ENCODE assay signal across 27 cellular contexts in genomic region chr18:31793531-31793930, GRCh38. TPM values are rescaled to one million over a fixed set of nuclear protein-coding genes. Genes with fewer than 3 reads are reported as not detected.
DNase-seq lines count a peak whose midpoint lies in the region; ATAC-seq and TF ChIP-seq lines count a peak whose summit lies in the region.
"Had no signal": no experiment of that assay in that cellular context is flagged by ENCODE, and none has a peak within 500 bp of the region (broad histone marks: within the 10 kb centered on the region; RNA-seq: fewer than 3 reads in every experiment).

No MANE protein-coding gene starts in this region.

- no peaks in the 10 kb centered on the region for H3K79me2 ChIP-seq in Loucy (ENCODE audit: insufficient read depth, low read length)

- H3K9me2 ChIP-seq in Loucy (replicated peaks; ENCODE audit: low read depth, low read length), result no peaks in the 10 kb centered on the region

- peaks cover 2% of the 10 kb centered on the region for H3K9me3 Mint-ChIP-seq in glutamatergic neuron (ENCODE audit: unreplicated experiment)
- no peaks in the 10 kb centered on the region for H3K9me3 Mint-ChIP-seq in type B pancreatic cell
- H3K9me3 Mint-ChIP-seq: CD14-positive monocyte; CD8-positive, alpha-beta memory T cell had no signal

- TF ChIP-seq POLR2A in heart left ventricle (IDR thresholded peaks at IDR 0.05), result no peak

- H3K36me3 ChIP-seq in Loucy (ENCODE audit: insufficient read depth, low read length) (no peaks in the 10 kb centered on the region), heart left ventricle (no peaks in the 10 kb centered on the region)
- H3K36me3 ChIP-seq: BE2C, BLaER1 had no signal

- H3K4me2 ChIP-seq in Loucy (ENCODE audit: low read depth, low read length, poor library complexity, severe bottlenecking), result no peak overlapping the region
- H3K4me2 ChIP-seq: BLaER1 had no signal

- no peaks in the 10 kb centered on the region for H3K27me3 ChIP-seq in Loucy (ENCODE audit: insufficient read depth, low read length, poor library complexity, severe bottlenecking)
- no peaks in the 10 kb centered on the region for H3K27me3 ChIP-seq in heart left ventricle
- H3K27me3 ChIP-seq: BE2C, BLaER1 had no signal

- peak overlapping the region; percentile 68 for H2AFZ ChIP-seq in Loucy (ENCODE audit: low read length)

- no peaks in the 10 kb centered on the region for H3K9me3 ChIP-seq in Loucy (ENCODE audit: insufficient read depth, low read depth, low read length)
- H3K9me3 ChIP-seq in heart left ventricle, result no peaks in the 10 kb centered on the region
- H3K9me3 ChIP-seq: BE2C, BLaER1 had no signal

- H3K27ac ChIP-seq in heart left ventricle, result no peak overlapping the region
- no peak overlapping the region for H3K27ac ChIP-seq in coronary artery
- H3K27ac ChIP-seq: BLaER1 had no signal

- intact Hi-C loops in heart left ventricle (cut with DNase I), result no loop called here

- ATAC-seq in heart left ventricle (no peak), GM19463 (IDR thresholded peaks at IDR 0.05; ENCODE audit: unreplicated experiment) (no peak)
- ATAC-seq: GM12878 had no signal

- TF ChIP-seq CTCF in Loucy (conservative IDR thresholded peaks at IDR 0.05; ENCODE audit: low read length) (no peak), glutamatergic neuron (IDR thresholded peaks at IDR 0.05; ENCODE audit: partially characterized antibody, unreplicated experiment) (no peak), type B pancreatic cell (conservative IDR thresholded peaks at IDR 0.05) (no peak), heart left ventricle (IDR thresholded peaks at IDR 0.05) (no peak), coronary artery (IDR thresholded peaks at IDR 0.05) (no peak)

- H3K4me3 Mint-ChIP-seq in glutamatergic neuron (ENCODE audit: unreplicated experiment) (no peak overlapping the region), type B pancreatic cell (no peak overlapping the region)
- H3K4me3 Mint-ChIP-seq: CD14-positive monocyte; CD4-positive, alpha-beta memory T cell; CD4-positive, CD25-positive, alpha-beta regulatory T cell; CD8-positive, alpha-beta memory T cell had no signal

- H3K27ac Mint-ChIP-seq in glutamatergic neuron (ENCODE audit: unreplicated experiment) (peak overlapping the region; percentile 74), type B pancreatic cell (peak overlapping the region; percentile 39)
- H3K27ac Mint-ChIP-seq: CD4-positive, alpha-beta memory T cell; CD4-positive, CD25-positive, alpha-beta regulatory T cell; CD8-positive, alpha-beta memory T cell had no signal

- H3K36me3 Mint-ChIP-seq in glutamatergic neuron (ENCODE audit: unreplicated experiment) (no peaks in the 10 kb centered on the region), type B pancreatic cell (no peaks in the 10 kb centered on the region)
- H3K36me3 Mint-ChIP-seq: CD14-positive monocyte; CD4-positive, alpha-beta memory T cell; CD4-positive, CD25-positive, alpha-beta regulatory T cell; CD8-positive, alpha-beta memory T cell had no signal

- H4K20me1 ChIP-seq in Loucy (ENCODE audit: insufficient read depth, low read length, poor library complexity, severe bottlenecking), result no peaks in the 10 kb centered on the region
- H4K20me1 ChIP-seq: BLaER1 had no signal

- peaks cover 7% of the 10 kb centered on the region for H3K4me1 Mint-ChIP-seq in glutamatergic neuron (ENCODE audit: low read depth, unreplicated experiment)
- H3K4me1 Mint-ChIP-seq in type B pancreatic cell (ENCODE audit: unreplicated experiment), result no peaks in the 10 kb centered on the region
- H3K4me1 Mint-ChIP-seq: CD4-positive, alpha-beta memory T cell; CD4-positive, CD25-positive, alpha-beta regulatory T cell; CD8-positive, alpha-beta memory T cell had no signal

- no peak for DNase-seq in glutamatergic neuron
- DNase-seq in type B pancreatic cell (ENCODE audit: extremely low spot score, unreplicated experiment), result no peak
- DNase-seq in heart left ventricle, result no peak
- no peak for DNase-seq in coronary artery (ENCODE audit: low spot score)
- DNase-seq: 8988T; ACHN; BE2C; C1 segment of cervical spinal cord; CD4-positive, alpha-beta memory T cell; CD4-positive, CD25-positive, alpha-beta regulatory T cell; CD8-positive, alpha-beta memory T cell; COR-L47; DMS 273 treated with DMSO at 0.1 percent for 48 hours; DMS153; DMS79; DND-41; EL; GDM1 had no signal

- H3K27me3 Mint-ChIP-seq in glutamatergic neuron (ENCODE audit: unreplicated experiment) (no peaks in the 10 kb centered on the region), type B pancreatic cell (no peaks in the 10 kb centered on the region)

- H3F3A ChIP-seq in Loucy (ENCODE audit: low read depth), result no peaks in the 10 kb centered on the region

- H3K4me3 ChIP-seq in Loucy (ENCODE audit: low read length, poor library complexity, severe bottlenecking), result no peak overlapping the region
- no peak overlapping the region for H3K4me3 ChIP-seq in heart left ventricle
- H3K4me3 ChIP-seq in coronary artery, result no peak overlapping the region
- H3K4me3 ChIP-seq: BLaER1, GM12878 had no signal

- peaks cover 21% of the 10 kb centered on the region for H3K4me1 ChIP-seq in Loucy (ENCODE audit: insufficient read depth, low read length, poor library complexity, severe bottlenecking)
- no peaks in the 10 kb centered on the region for H3K4me1 ChIP-seq in heart left ventricle
- H3K4me1 ChIP-seq: BE2C had no signal

- no peak overlapping the region for H3K9ac ChIP-seq in Loucy (ENCODE audit: low read depth, low read length, poor library complexity, severe bottlenecking)
- H3K9ac ChIP-seq: BLaER1 had no signal

RNA-seq across cellular contexts. Expression of gene SLC25A52, which starts 32.9 kb away (rescaled TPM):
- total RNA-seq in glutamatergic neuron (ENCODE audit: unreplicated experiment) (not detected), type B pancreatic cell (ENCODE audit: low replicate concordance) (not detected in 2 replicates), heart left ventricle (not detected)
- polyA plus RNA-seq in heart left ventricle, result not detected
- total RNA-seq: A673; CD4-positive, alpha-beta memory T cell; CD4-positive, CD25-positive, alpha-beta regulatory T cell; Daoy; G401; GM12878 had no signal
- polyA plus RNA-seq: AG04450; CD14-positive monocyte; CD4-positive, alpha-beta memory T cell; CD4-positive, CD25-positive, alpha-beta regulatory T cell; CD8-positive, alpha-beta memory T cell; GM12878 had no signal
